Comparison of ENCODE assay signal across 10 cellular contexts in genomic region chr9:136808075-136808780, GRCh38. TPM values are rescaled to one million over a fixed set of nuclear protein-coding genes. Genes with fewer than 3 reads are reported as not detected.
DNase-seq lines count a peak whose midpoint lies in the region; ATAC-seq, FAIRE-seq and TF ChIP-seq lines count a peak whose summit lies in the region.
"Had no signal": no experiment of that assay in that cellular context is flagged by ENCODE, and none has a peak within 500 bp of the region (broad histone marks: within the 10 kb centered on the region; RNA-seq: fewer than 3 reads in every experiment).

No MANE protein-coding gene starts in this region.

- under 1% methylated on average over 93 of the region's 93 CpGs for WGBS in liver

- peak overlapping the region; percentile 59 to 61 for H3K27ac ChIP-seq in liver (ENCODE audit: low read depth in 1 of 2, low read length in 2 of 2)

- TF ChIP-seq CTCF in liver (IDR thresholded peaks at IDR 0.05; ENCODE audit: low read depth, low read length, missing input control) (no peak), D721Med (IDR thresholded peaks at IDR 0.05; ENCODE audit: insufficient read depth, missing control alignments) (no peak)

- H3K27me3 ChIP-seq in liver (ENCODE audit: control insufficient read depth in 4 of 4, insufficient read depth in 4 of 4, low read length in 3 of 4) = no peaks in the 10 kb centered on the region

- peaks cover 0 to 6% (median 1%) of the 10 kb centered on the region in 4 donors for H3K36me3 ChIP-seq in liver (ENCODE audit: control insufficient read depth in 4 of 4, insufficient read depth in 3 of 4, low read depth in 1 of 4, low read length in 3 of 4)

- DNase-seq in NCI-H2171 treated with DMSO at 0.1 percent for 48 hours (lab: John Stamatoyannopoulos, UW) (peak; percentile 41), NCI-H2171 (lab: John Stamatoyannopoulos, UW) (no peak), T-helper 2 cell (peak in 4 of 5 experiments; percentile 25 to 47 (median 34)), D721Med (ENCODE audit: insufficient read length, low spot score) (no peak)
- peak; percentile 46 for DNase-seq in central memory CD4-positive, alpha-beta T cell
- DNase-seq in stimulated activated CD8-positive, alpha-beta memory T cell treated with anti-CD3 and anti-CD28 coated beads, Interleukin-7, amount 100 ng/mL, for 4 hours (ENCODE audit: low read depth in 2 of 2) = peak; percentile 16 to 50

- no peak for TF ChIP-seq RAD21 in liver (IDR thresholded peaks at IDR 0.05)

- H3K4me3 ChIP-seq in liver (ENCODE audit: low read depth in 1 of 3, low read length in 3 of 3) = peak overlapping the region; percentile 72 to 92 (median 74)

- peaks cover 3 to 29% (median 25%) of the 10 kb centered on the region in 4 donors for H3K4me1 ChIP-seq in liver (ENCODE audit: control insufficient read depth in 4 of 4, insufficient read depth in 4 of 4, low read length in 3 of 4)

- H3K9me3 ChIP-seq in liver (ENCODE audit: control insufficient read depth in 4 of 4, low read length in 3 of 4) = no peaks in the 10 kb centered on the region

- FAIRE-seq in D721Med (lab: Jason Lieb, UNC) = no peak
- FAIRE-seq: frontal cortex, G401.6 had no signal

- H3K9ac ChIP-seq in liver (ENCODE audit: low read depth in 1 of 2, low read length in 2 of 2) = peak overlapping the region; percentile 36 to 80

- ATAC-seq in HG03045 (IDR thresholded peaks at IDR 0.05; ENCODE audit: unreplicated experiment) = peak; percentile 34

TF ChIP-seq in liver, 16 proteins besides CTCF, POLR2A, EP300 and RAD21:
- TF ChIP-seq JUND (IDR thresholded peaks at IDR 0.05) (no peak), FOXA1 (IDR thresholded peaks at IDR 0.05) (no peak), HNF4A (conservative IDR thresholded peaks at IDR 0.05) (no peak), EGR1 (IDR thresholded peaks at IDR 0.05; ENCODE audit: low read depth in 2 of 2) (no peak), YY1 (IDR thresholded peaks at IDR 0.05) (no peak), NR2F2 (IDR thresholded peaks at IDR 0.05) (no peak), GABPA (IDR thresholded peaks at IDR 0.05 in 1 of 2, conservative IDR thresholded peaks at IDR 0.05 in 1 of 2) (no peak), HNF4G (IDR thresholded peaks at IDR 0.05) (no peak), SP1 (IDR thresholded peaks at IDR 0.05) (no peak), RXRA (IDR thresholded peaks at IDR 0.05) (no peak)
- TF ChIP-seq, protein P1, sequence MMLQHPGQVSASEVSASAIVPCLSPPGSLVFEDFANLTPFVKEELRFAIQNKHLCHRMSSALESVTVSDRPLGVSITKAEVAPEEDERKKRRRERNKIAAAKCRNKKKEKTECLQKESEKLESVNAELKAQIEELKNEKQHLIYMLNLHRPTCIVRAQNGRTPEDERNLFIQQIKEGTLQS (IDR thresholded peaks at IDR 0.05) = no peak
- TF ChIP-seq, protein P2, sequence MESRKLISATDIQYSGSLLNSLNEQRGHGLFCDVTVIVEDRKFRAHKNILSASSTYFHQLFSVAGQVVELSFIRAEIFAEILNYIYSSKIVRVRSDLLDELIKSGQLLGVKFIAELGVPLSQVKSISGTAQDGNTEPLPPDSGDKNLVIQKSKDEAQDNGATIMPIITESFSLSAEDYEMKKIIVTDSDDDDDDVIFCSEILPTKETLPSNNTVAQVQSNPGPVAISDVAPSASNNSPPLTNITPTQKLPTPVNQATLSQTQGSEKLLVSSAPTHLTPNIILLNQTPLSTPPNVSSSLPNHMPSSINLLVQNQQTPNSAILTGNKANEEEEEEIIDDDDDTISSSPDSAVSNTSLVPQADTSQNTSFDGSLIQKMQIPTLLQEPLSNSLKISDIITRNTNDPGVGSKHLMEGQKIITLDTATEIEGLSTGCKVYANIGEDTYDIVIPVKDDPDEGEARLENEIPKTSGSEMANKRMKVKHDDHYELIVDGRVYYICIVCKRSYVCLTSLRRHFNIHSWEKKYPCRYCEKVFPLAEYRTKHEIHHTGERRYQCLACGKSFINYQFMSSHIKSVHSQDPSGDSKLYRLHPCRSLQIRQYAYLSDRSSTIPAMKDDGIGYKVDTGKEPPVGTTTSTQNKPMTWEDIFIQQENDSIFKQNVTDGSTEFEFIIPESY (IDR thresholded peaks at IDR 0.05) = no peak

RNA-seq across cellular contexts. Expression of gene RABL6, which starts 0.5 kb away (rescaled TPM):
- total RNA-seq in liver = 10 to 100 TPM; 12.6 to 32.6 TPM
- 1 to 10 TPM; 3.6 to 8.7 TPM for polyA plus RNA-seq in liver

RNA-seq across cellular contexts. Expression of gene CCDC183, which starts 12.1 kb away (rescaled TPM):
- total RNA-seq in liver = 1 to 10 TPM in 1 of 2 donors, under 1 TPM in 1; 0.75 to 1.8 TPM
- 1 to 10 TPM in 1 of 2 donors, under 1 TPM in 1; 0.20 to 1.3 TPM for polyA plus RNA-seq in liver

RNA-seq across cellular contexts. Expression of gene TMEM141, which starts 17.1 kb away (rescaled TPM):
- 10 to 100 TPM; 32.2 to 58.9 TPM for total RNA-seq in liver
- 10 to 100 TPM; 73.6 to 74.7 TPM for polyA plus RNA-seq in liver

RNA-seq across cellular contexts. Expression of gene AJM1, which starts 34.0 kb away (rescaled TPM):
- 1 to 10 TPM in 1 of 2 donors, under 1 TPM in 1; 0.56 to 2.3 TPM for total RNA-seq in liver
- 1 to 10 TPM in 1 of 2 donors, under 1 TPM in 1; 0.61 to 1.0 TPM for polyA plus RNA-seq in liver

RNA-seq across cellular contexts. Expression of gene PHPT1, which starts 41.0 kb away (rescaled TPM):
- 10 to 100 TPM; 23.2 to 40.4 TPM for total RNA-seq in liver
- 10 to 100 TPM; 44.2 to 83.1 TPM for polyA plus RNA-seq in liver

Comparison
In these comparisons a context has a peak if more than half of its experiments do, and no peak if none do; other contexts are left out.
1. DNase-seq: peak in NCI-H2171 treated with DMSO at 0.1 percent for 48 hours (single experiment), T-helper 2 cell (4 of 5), central memory CD4-positive, alpha-beta T cell (single experiment) and stimulated activated CD8-positive, alpha-beta memory T cell treated with anti-CD3 and anti-CD28 coated beads, Interleukin-7, amount 100 ng/mL, for 4 hours (2 of 2); none in NCI-H2171 (single experiment) and D721Med (single experiment).